ENCODE assay signal across 1 cellular context in the genomic region with DNA sequence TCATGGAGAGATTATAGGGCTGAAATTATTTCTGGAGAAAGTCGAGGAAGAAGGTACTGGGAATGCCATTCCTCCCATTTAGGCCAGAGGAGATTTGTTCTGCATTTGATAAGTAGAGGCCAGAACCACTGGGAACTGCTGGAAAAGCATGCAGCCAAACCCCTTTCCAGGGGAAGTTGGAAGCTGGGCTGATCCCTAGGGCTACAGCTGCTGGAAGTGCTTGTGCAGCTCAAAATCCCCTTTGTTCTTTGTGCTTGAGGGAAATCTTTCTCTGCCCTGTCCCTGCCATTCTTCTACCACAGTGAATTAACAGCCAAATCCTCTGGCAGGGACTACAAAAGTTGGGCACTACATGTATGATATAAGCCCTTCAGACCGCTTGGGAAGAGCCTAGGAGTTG.
TF ChIP-seq lines count a peak whose summit lies in the region.

No MANE protein-coding gene starts in this region.

TF ChIP-seq in GM23338, 12 proteins besides CTCF, POLR2A, EP300 and RAD21 (continued from another document):
- no peak for TF ChIP-seq REST (IDR thresholded peaks at IDR 0.05; ENCODE audit: unreplicated experiment)
- TF ChIP-seq EZH2 (IDR thresholded peaks at IDR 0.05; ENCODE audit: low read depth, unreplicated experiment), result no peak
- TF ChIP-seq STAT1 (IDR thresholded peaks at IDR 0.05; ENCODE audit: unreplicated experiment), result no peak
